ENCODE assay signal across 8 cellular contexts in genomic region chr22:21417806-21418205, GRCh38. TPM values are rescaled to one million over a fixed set of nuclear protein-coding genes. Genes with fewer than 3 reads are reported as not detected.
DNase-seq lines count a peak whose midpoint lies in the region; ATAC-seq and TF ChIP-seq lines count a peak whose summit lies in the region.
"Not testable (repeated sequence)": the region's sequence is repeated elsewhere in the genome, so short reads cannot be mapped to it uniquely, and the experiment has no call there.

No MANE protein-coding gene starts in this region.

- intact Hi-C loops in dorsolateral prefrontal cortex (cut with DNase I); psoas muscle (cut with DNase I): not testable (repeated sequence)

- H3K27me3 ChIP-seq in dorsolateral prefrontal cortex; kidney epithelial cell (ENCODE audit: control insufficient read depth, insufficient read depth, low read length); psoas muscle (ENCODE audit: insufficient read depth in 3 of 3, low read length in 2 of 3): not testable (repeated sequence)

- peak overlapping the region; percentile 47 for H3K4me3 ChIP-seq in Jurkat, Clone E6-1 (ENCODE audit: low read length)
- H3K4me3 ChIP-seq in dorsolateral prefrontal cortex (peak overlapping the region in 55 of 59 donors; percentile 24 to 70 (median 50)), kidney epithelial cell (ENCODE audit: low read depth, low read length) (peak overlapping the region; percentile 47), psoas muscle (peak overlapping the region; percentile 61), urinary bladder (ENCODE audit: low read depth, low read length) (peak overlapping the region; percentile 37)

- TF ChIP-seq CTCF in dorsolateral prefrontal cortex (IDR thresholded peaks at IDR 0.05 in 54 of 56, conservative IDR thresholded peaks at IDR 0.05 in 2 of 56; ENCODE audit: low read depth in 1 of 56, partially characterized antibody in 56 of 56); kidney epithelial cell (IDR thresholded peaks at IDR 0.05; ENCODE audit: insufficient read depth, low read length, poor library complexity, severe bottlenecking); psoas muscle (IDR thresholded peaks at IDR 0.05): not testable (repeated sequence)

- H3K4me1 ChIP-seq in psoas muscle; urinary bladder (ENCODE audit: insufficient read depth): not testable (repeated sequence)

- WGBS in psoas muscle, 3 donors: 0 to 1% (median 1%) methylated on average over 5 to 18 of the region's 39 CpGs
- 0% methylated on average over 16 of the region's 39 CpGs for WGBS in urinary bladder

- H3K9me3 ChIP-seq in psoas muscle: not testable (repeated sequence)

- not testable (repeated sequence) for H3K36me3 ChIP-seq in kidney epithelial cell (ENCODE audit: control insufficient read depth, insufficient read depth, low read length); psoas muscle (ENCODE audit: insufficient read depth in 1 of 2, low read depth in 1 of 2); urinary bladder (ENCODE audit: insufficient read depth)

- H3K27ac ChIP-seq in dorsolateral prefrontal cortex: peak overlapping the region in 3 of 59 donors; percentile 42 to 75 (median 61)
- H3K27ac ChIP-seq in psoas muscle; urinary bladder (ENCODE audit: low read depth): not testable (repeated sequence)

- ATAC-seq in GM19324 (IDR thresholded peaks at IDR 0.05; ENCODE audit: low FRiP score, unreplicated experiment) (peak; percentile 25), HG02678 (IDR thresholded peaks at IDR 0.05; ENCODE audit: unreplicated experiment) (peak; percentile 22), psoas muscle (peak in 1 of 4 donors; percentile 22)

- not testable (repeated sequence) for DNase-seq in Jurkat, Clone E6-1 (ENCODE audit: low read depth, low spot score); kidney epithelial cell (ENCODE audit: low read depth)
- peak; percentile 66 for DNase-seq in activated CD8-positive, alpha-beta memory T cell treated with anti-CD3 and anti-CD28 coated beads, Interleukin-2, amount 50 U/mL, for 48 hours
- DNase-seq in dorsolateral prefrontal cortex (peak in 5 of 10 donors; percentile 14 to 55 (median 33)), psoas muscle (peak in 1 of 2 donors; percentile 29)

RNA-seq across cellular contexts. Expression of gene HIC2, which starts 0.6 kb away (rescaled TPM):
- 4.8 TPM for polyA plus RNA-seq in Jurkat, Clone E6-1 (2012; ENCODE audit: insufficient read depth, insufficient read length)
- total RNA-seq in dorsolateral prefrontal cortex (10 to 100 TPM in 43 of 120 experiments, 1 to 10 TPM in 77; 5.5 to 16.3 (median 8.8) TPM), kidney epithelial cell (5.0 and 5.9 TPM in 2 replicates), psoas muscle (1 to 10 TPM; 1.8 to 3.2 (median 2.3) TPM), urinary bladder (5.0 TPM)
- polyA plus RNA-seq in psoas muscle (1 to 10 TPM in 2 of 3 donors, under 1 TPM in 1; 0.94 to 2.2 (median 1.2) TPM), urinary bladder (2.0 TPM)

RNA-seq across cellular contexts. Expression of gene RIMBP3B, which starts 34.3 kb away (rescaled TPM):
- polyA plus RNA-seq in Jurkat, Clone E6-1 (2012; ENCODE audit: insufficient read depth, insufficient read length): not detected
- total RNA-seq in dorsolateral prefrontal cortex (1 to 10 TPM in 7 of 120 experiments, under 1 TPM in 77, not detected in 36; 0.10 to 1.4 (median 0.46) TPM), kidney epithelial cell (0.07 and 0.29 TPM in 2 replicates), psoas muscle (under 1 TPM in 1 of 4 donors, not detected in 3; 0.08 TPM), urinary bladder (0.11 TPM)
- polyA plus RNA-seq in psoas muscle (under 1 TPM in 1 of 3 donors, not detected in 2; 0.01 TPM), urinary bladder (0.05 TPM)

RNA-seq across cellular contexts. Expression of gene TMEM191C, which starts 49.4 kb away (rescaled TPM):
- not detected for polyA plus RNA-seq in Jurkat, Clone E6-1 (2012; ENCODE audit: insufficient read depth, insufficient read length)
- total RNA-seq in dorsolateral prefrontal cortex (10 to 100 TPM in 47 of 120 experiments, 1 to 10 TPM in 73; 3.5 to 19.2 (median 9.1) TPM), kidney epithelial cell (4.8 and 6.7 TPM in 2 replicates), psoas muscle (under 1 TPM in 1 of 4 donors, not detected in 3; 0.34 TPM), urinary bladder (0.85 TPM)
- polyA plus RNA-seq in psoas muscle (under 1 TPM; 0.01 to 0.07 (median 0.06) TPM), urinary bladder (0.80 TPM)
